31 cellular contexts compared by ENCODE assay signal in genomic region chr6:148269386-148269785, GRCh38.
"Had no signal": no experiment of that assay in that cellular context is flagged by ENCODE, and none has a peak within 500 bp of the region (broad histone marks: within the 10 kb centered on the region; RNA-seq: fewer than 3 reads in every experiment).

No MANE protein-coding gene starts in this region.

- H3K36me3 ChIP-seq: breast epithelium, colonic mucosa, gastroesophageal sphincter, right atrium auricular region, stomach, thyroid gland, upper lobe of left lung, vagina, WERI-Rb-1 had no signal

- H3K27ac Mint-ChIP-seq: activated naive CD4-positive, alpha-beta T cell treated with anti-CD3 and anti-CD28 coated beads, Interleukin-2, amount 50 U/mL, for 24 hours; activated naive CD8-positive, alpha-beta T cell treated with anti-CD3 and anti-CD28 coated beads, Interleukin-2, amount 50 U/mL, for 24 hours; activated T-helper 1 cell treated with anti-CD3 and anti-CD28 coated beads, Interleukin-12 subunit alpha, Interleukin-12 subunit beta, Interleukin-2, Interleukin-4 antibody, amounts not matched to agents 30 ng/mL and 10 ng/mL and 1 ng/mL, durations not matched to agents 14 hours and 24 hours and 36 hours; effector memory CD8-positive, alpha-beta T cell; naive thymus-derived CD4-positive, alpha-beta T cell; stimulated activated naive B cell treated with anti-CD40 and anti-IgM and Interleukin-4, amounts not matched to agents 10 μg/mL and 1 μg/mL and 100 μg/mL, for 72 hours had no signal

- H3K9me3 Mint-ChIP-seq: activated naive CD4-positive, alpha-beta T cell treated with anti-CD3 and anti-CD28 coated beads, Interleukin-2, amount 50 U/mL, for 24 hours; activated naive CD8-positive, alpha-beta T cell treated with anti-CD3 and anti-CD28 coated beads, Interleukin-2, amount 50 U/mL, for 24 hours; activated T-helper 1 cell treated with anti-CD3 and anti-CD28 coated beads, Interleukin-12 subunit alpha, Interleukin-12 subunit beta, Interleukin-2, Interleukin-4 antibody, amounts not matched to agents 30 ng/mL and 10 ng/mL and 1 ng/mL, durations not matched to agents 14 hours and 24 hours and 36 hours; central memory CD8-positive, alpha-beta T cell; effector memory CD8-positive, alpha-beta T cell; stimulated activated naive B cell treated with anti-CD40 and anti-IgM and Interleukin-4, amounts not matched to agents 10 μg/mL and 1 μg/mL and 100 μg/mL, for 72 hours had no signal

- H3K4me3 Mint-ChIP-seq: activated naive CD4-positive, alpha-beta T cell treated with anti-CD3 and anti-CD28 coated beads, Interleukin-2, amount 50 U/mL, for 24 hours; activated naive CD8-positive, alpha-beta T cell treated with anti-CD3 and anti-CD28 coated beads, Interleukin-2, amount 50 U/mL, for 24 hours; activated T-helper 1 cell treated with anti-CD3 and anti-CD28 coated beads, Interleukin-12 subunit alpha, Interleukin-12 subunit beta, Interleukin-2, Interleukin-4 antibody, amounts not matched to agents 30 ng/mL and 10 ng/mL and 1 ng/mL, durations not matched to agents 14 hours and 24 hours and 36 hours; central memory CD8-positive, alpha-beta T cell; effector memory CD8-positive, alpha-beta T cell; naive thymus-derived CD4-positive, alpha-beta T cell; stimulated activated naive B cell treated with anti-CD40 and anti-IgM and Interleukin-4, amounts not matched to agents 10 μg/mL and 1 μg/mL and 100 μg/mL, for 72 hours had no signal

- H3K4me3 ChIP-seq: breast epithelium, colonic mucosa, dorsolateral prefrontal cortex, gastroesophageal sphincter, right atrium auricular region, stomach, thyroid gland, upper lobe of left lung, vagina had no signal

- H3K27ac ChIP-seq: breast epithelium, colonic mucosa, dorsolateral prefrontal cortex, gastroesophageal sphincter, right atrium auricular region, stomach, thyroid gland, upper lobe of left lung, vagina, WERI-Rb-1 had no signal

- H3K9me3 ChIP-seq: breast epithelium, colonic mucosa, gastroesophageal sphincter, right atrium auricular region, stomach, thyroid gland, upper lobe of left lung, vagina had no signal

- DNase-seq: activated CD4-positive, alpha-beta T cell treated with anti-CD3 and anti-CD28 coated beads for 48 hours; activated CD4-positive, alpha-beta T cell treated with anti-CD3 and anti-CD28 coated beads, Interleukin-2, amount 50 U/mL, for 48 hours; activated CD8-positive, alpha-beta memory T cell treated with anti-CD3 and anti-CD28 coated beads, Interleukin-2, amount 50 U/mL, for 4 hours; activated effector memory CD4-positive, alpha-beta T cell treated with anti-CD3 and anti-CD28 coated beads, Interleukin-2, amount 50 U/mL, for 16 hours; activated naive CD8-positive, alpha-beta T cell treated with anti-CD3 and anti-CD28 coated beads, Interleukin-2, amount 50 U/mL, for 24 hours; activated T-cell treated with anti-CD3 and anti-CD28 coated beads, Interleukin-2, amount 50 U/mL, for 1 hour; amygdala; colonic mucosa; dorsolateral prefrontal cortex; effector memory CD8-positive, alpha-beta T cell; head of caudate nucleus; hippocampal formation; left cardiac atrium; left ventricle myocardium superior; naive thymus-derived CD4-positive, alpha-beta T cell; nucleus accumbens; stimulated activated CD4-positive, alpha-beta T cell treated with anti-CD3 and anti-CD28 coated beads, Interleukin-15, amount 100 ng/mL, for 24 hours; stimulated activated CD4-positive, alpha-beta T cell treated with anti-CD3 and anti-CD28 coated beads, Interleukin-2, amount 100 ng/mL, for 24 hours; stimulated activated naive B cell treated with anti-CD40 and anti-IgM and Interleukin-4, amounts not matched to agents 10 μg/mL and 1 μg/mL and 100 μg/mL, for 72 hours; stomach; T-helper 9 cell; thyroid gland; upper lobe of left lung; WERI-Rb-1 had no signal

- H3K4me1 ChIP-seq: breast epithelium, colonic mucosa, right atrium auricular region, upper lobe of left lung had no signal

- H3K36me3 Mint-ChIP-seq: activated naive CD4-positive, alpha-beta T cell treated with anti-CD3 and anti-CD28 coated beads, Interleukin-2, amount 50 U/mL, for 24 hours; naive thymus-derived CD4-positive, alpha-beta T cell; stimulated activated naive B cell treated with anti-CD40 and anti-IgM and Interleukin-4, amounts not matched to agents 10 μg/mL and 1 μg/mL and 100 μg/mL, for 72 hours had no signal

- H3K27me3 ChIP-seq: breast epithelium, colonic mucosa, dorsolateral prefrontal cortex, gastroesophageal sphincter, right atrium auricular region, stomach, thyroid gland, upper lobe of left lung, vagina had no signal

- H3K4me1 Mint-ChIP-seq: activated naive CD4-positive, alpha-beta T cell treated with anti-CD3 and anti-CD28 coated beads, Interleukin-2, amount 50 U/mL, for 24 hours; activated naive CD8-positive, alpha-beta T cell treated with anti-CD3 and anti-CD28 coated beads, Interleukin-2, amount 50 U/mL, for 24 hours; central memory CD8-positive, alpha-beta T cell; naive thymus-derived CD4-positive, alpha-beta T cell; stimulated activated naive B cell treated with anti-CD40 and anti-IgM and Interleukin-4, amounts not matched to agents 10 μg/mL and 1 μg/mL and 100 μg/mL, for 72 hours had no signal
